ENCODE assay signal across 1 cellular context in genomic region chr16:86945166-86945900, GRCh38.
TF ChIP-seq lines count a peak whose summit lies in the region.

No MANE protein-coding gene starts in this region.

TF ChIP-seq in H1, 55 proteins besides CTCF, POLR2A, EP300 and RAD21:
- no peak for TF ChIP-seq JUND (IDR thresholded peaks at IDR 0.05; ENCODE audit: low read length)
- TF ChIP-seq SIX5 (IDR thresholded peaks at IDR 0.05; ENCODE audit: low read depth, low read length), result no peak
- TF ChIP-seq CBX5 (IDR thresholded peaks at IDR 0.05; ENCODE audit: low read depth, low read length), result no peak
- TF ChIP-seq MAX (IDR thresholded peaks at IDR 0.05), result no peak
- TF ChIP-seq CHD2 (IDR thresholded peaks at IDR 0.05; ENCODE audit: low read length), result no peak
- no peak for TF ChIP-seq TBP (IDR thresholded peaks at IDR 0.05; ENCODE audit: low read depth, low read length)
- TF ChIP-seq PHF8 (conservative IDR thresholded peaks at IDR 0.05; ENCODE audit: low read depth, low read length), result no peak
- TF ChIP-seq POU5F1 (IDR thresholded peaks at IDR 0.05; ENCODE audit: low read depth, low read length), result no peak
- TF ChIP-seq HDAC6 (IDR thresholded peaks at IDR 0.05; ENCODE audit: low read depth, low read length), result no peak
- TF ChIP-seq SAP30 (IDR thresholded peaks at IDR 0.05; ENCODE audit: insufficient read depth, insufficient replicate concordance, low read length), result no peak
- TF ChIP-seq CHD7 (IDR thresholded peaks at IDR 0.05; ENCODE audit: insufficient replicate concordance, low read length), result no peak
- TF ChIP-seq HDAC2 (IDR thresholded peaks at IDR 0.05; ENCODE audit: borderline replicate concordance in 1 of 2, low read depth in 2 of 2, low read length in 2 of 2), result no peak
- TF ChIP-seq MAFK (IDR thresholded peaks at IDR 0.05; ENCODE audit: low read depth, low read length), result no peak
- TF ChIP-seq SP1 (IDR thresholded peaks at IDR 0.05; ENCODE audit: low read depth, low read length), result no peak
- no peak for TF ChIP-seq JUN (IDR thresholded peaks at IDR 0.05; ENCODE audit: low read depth, low read length)
- TF ChIP-seq SP2 (IDR thresholded peaks at IDR 0.05; ENCODE audit: low read length), result no peak
